Comparison of ENCODE assay signal across 9 cellular contexts in the genomic region with DNA sequence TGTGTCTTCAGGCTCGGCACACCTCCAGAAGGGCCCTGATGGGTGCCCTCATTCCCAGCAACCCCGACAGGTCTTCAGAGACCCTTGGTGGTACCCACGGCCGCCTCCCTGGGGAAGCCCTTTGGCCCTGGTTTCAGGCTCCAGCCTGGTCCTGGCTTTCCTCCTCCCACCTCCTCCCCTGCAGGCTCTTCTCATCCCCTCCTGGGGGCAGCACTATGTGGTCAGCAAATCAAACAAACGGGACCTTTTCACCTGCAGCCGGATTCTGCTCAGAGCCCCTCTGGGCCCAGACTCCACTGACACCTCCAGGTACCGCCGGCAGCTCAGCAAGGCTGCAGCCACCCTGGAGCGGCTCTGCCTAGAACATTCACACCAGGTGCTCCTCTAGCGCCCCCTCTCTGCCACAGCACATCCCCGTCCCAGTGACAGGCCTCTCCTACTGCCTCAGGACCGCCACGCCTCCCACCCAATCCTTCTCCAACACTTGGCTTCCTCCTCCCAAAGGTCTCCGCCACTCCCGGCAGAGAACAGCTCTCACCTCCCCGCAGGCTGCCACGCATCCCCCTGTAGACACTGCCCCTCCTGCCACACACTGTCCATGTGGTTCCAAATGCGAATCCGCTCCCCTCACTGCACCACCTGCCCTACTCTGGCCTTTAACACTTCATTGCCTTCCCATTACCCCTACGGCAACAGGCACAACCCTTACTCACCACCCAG. TPM values are rescaled to one million over a fixed set of nuclear protein-coding genes. Genes with fewer than 3 reads are reported as not detected.
DNase-seq lines count a peak whose midpoint lies in the region; ATAC-seq and TF ChIP-seq lines count a peak whose summit lies in the region.
"Had no signal": no experiment of that assay in that cellular context is flagged by ENCODE, and none has a peak within 500 bp of the region (broad histone marks: within the 10 kb centered on the region; RNA-seq: fewer than 3 reads in every experiment).

No MANE protein-coding gene starts in this region.

- TF ChIP-seq CTCF in activated B cell treated with CpG ODN at 0.5 μM for 24 hours (IDR thresholded peaks at IDR 0.05) (no peak), glutamatergic neuron (IDR thresholded peaks at IDR 0.05; ENCODE audit: partially characterized antibody, unreplicated experiment) (peak; percentile 83)

- ATAC-seq in activated B cell treated with CpG ODN at 0.5 μM for 24 hours (ENCODE audit: low read depth) (peak; percentile 41), GM18519 (IDR thresholded peaks at IDR 0.05; ENCODE audit: low FRiP score, unreplicated experiment) (no peak)

- DNase-seq in DMS53 treated with DMSO at 0.1 percent for 48 hours (lab: John Stamatoyannopoulos, UW; ENCODE audit: unreplicated experiment): peak; percentile 19
- no peak for DNase-seq in activated B cell treated with CpG ODN at 0.5 μM for 24 hours
- DNase-seq in glutamatergic neuron: peak; percentile 85
- peak; percentile 29 for DNase-seq in stimulated activated CD4-positive, alpha-beta T cell treated with anti-CD3 and anti-CD28 coated beads, Interleukin-4, amount 100 ng/mL, for 1 hour
- no peak for DNase-seq in GF-D8 (lab: John Stamatoyannopoulos, UW)
- DNase-seq in A172 (ENCODE audit: low spot score): no peak

- H3K9me3 Mint-ChIP-seq in IgD-negative memory B cell (no peaks in the 10 kb centered on the region), activated B cell treated with CpG ODN at 0.5 μM for 24 hours (no peaks in the 10 kb centered on the region), glutamatergic neuron (ENCODE audit: unreplicated experiment) (peaks cover 7% of the 10 kb centered on the region)

- H3K27me3 Mint-ChIP-seq in IgD-negative memory B cell: no peaks in the 10 kb centered on the region
- no peaks in the 10 kb centered on the region for H3K27me3 Mint-ChIP-seq in activated B cell treated with CpG ODN at 0.5 μM for 24 hours
- peaks cover 8% of the 10 kb centered on the region for H3K27me3 Mint-ChIP-seq in glutamatergic neuron (ENCODE audit: unreplicated experiment)

- H3K27ac Mint-ChIP-seq in IgD-negative memory B cell: peak overlapping the region; percentile 89 to 96 (median 94)
- H3K27ac Mint-ChIP-seq in activated B cell treated with CpG ODN at 0.5 μM for 24 hours: peak overlapping the region; percentile 30
- H3K27ac Mint-ChIP-seq in glutamatergic neuron (ENCODE audit: unreplicated experiment): peak overlapping the region; percentile 75

- peak overlapping the region in 3 of 4 donors; percentile 14 to 75 (median 57) for H3K4me3 Mint-ChIP-seq in IgD-negative memory B cell
- H3K4me3 Mint-ChIP-seq in activated B cell treated with CpG ODN at 0.5 μM for 24 hours: no peak overlapping the region
- peak overlapping the region; percentile 61 for H3K4me3 Mint-ChIP-seq in glutamatergic neuron (ENCODE audit: unreplicated experiment)

- peaks cover 5 to 8% (median 7%) of the 10 kb centered on the region in 3 donors for H3K4me1 Mint-ChIP-seq in IgD-negative memory B cell
- H3K4me1 Mint-ChIP-seq in activated B cell treated with CpG ODN at 0.5 μM for 24 hours: peaks cover 2% of the 10 kb centered on the region
- peaks cover 12% of the 10 kb centered on the region for H3K4me1 Mint-ChIP-seq in glutamatergic neuron (ENCODE audit: low read depth, unreplicated experiment)

- CTCF ChIA-PET in activated B cell treated with CpG ODN at 0.5 μM for 24 hours (lab: Charles Lee): interaction anchor here (0.7 to 2.6 kb wide), 7 partner anchors 10 to 151 kb away, joined by 3 to 17 read pairs (median 4); no protein-coding TSS in a partner anchor

- intact Hi-C loops in activated B cell treated with CpG ODN at 0.5 μM for 24 hours (cut with micrococcal nuclease): no loop called here

- POLR2A ChIA-PET in activated B cell treated with CpG ODN at 0.5 μM for 24 hours (lab: Charles Lee): no interaction called here

- peaks cover 5% of the 10 kb centered on the region for H3K36me3 Mint-ChIP-seq in IgD-negative memory B cell
- peaks cover 72% of the 10 kb centered on the region for H3K36me3 Mint-ChIP-seq in activated B cell treated with CpG ODN at 0.5 μM for 24 hours (ENCODE audit: low read depth)
- H3K36me3 Mint-ChIP-seq in glutamatergic neuron (ENCODE audit: unreplicated experiment): peaks cover 4% of the 10 kb centered on the region

RNA-seq across cellular contexts. Expression of gene CORO7, which starts 12.0 kb away (rescaled TPM):
- 108 TPM for polyA plus RNA-seq in IgD-negative memory B cell
- 74.6 and 86.6 TPM in 2 replicates for total RNA-seq in activated B cell treated with CpG ODN at 0.5 μM for 24 hours
- total RNA-seq in glutamatergic neuron (ENCODE audit: unreplicated experiment): 200 TPM
- 16.5 and 21.0 TPM in 2 replicates for total RNA-seq in A172 (2014; rRNA removed; shearing (Covaris generic))

RNA-seq across cellular contexts. Expression of gene DNAJA3, which starts 21.3 kb away (rescaled TPM):
- 42.7 TPM for polyA plus RNA-seq in IgD-negative memory B cell
- 55.3 and 62.6 TPM in 2 replicates for total RNA-seq in activated B cell treated with CpG ODN at 0.5 μM for 24 hours
- total RNA-seq in glutamatergic neuron (ENCODE audit: unreplicated experiment): 32.6 TPM
- 86.7 and 91.9 TPM in 2 replicates for total RNA-seq in A172 (2014; rRNA removed; shearing (Covaris generic))

RNA-seq across cellular contexts. Expression of gene VASN, which starts 32.8 kb away (rescaled TPM):
- polyA plus RNA-seq in IgD-negative memory B cell: 0.45 TPM
- total RNA-seq in activated B cell treated with CpG ODN at 0.5 μM for 24 hours: 0.11 and 0.15 TPM in 2 replicates
- total RNA-seq in glutamatergic neuron (ENCODE audit: unreplicated experiment): 4.1 TPM
- 87.4 and 100 TPM in 2 replicates for total RNA-seq in A172 (2014; rRNA removed; shearing (Covaris generic))
- total RNA-seq: T-helper 1 cell treated with Interleukin-12 subunit alpha and Interleukin-12 subunit beta and Interleukin-4 antibody, amounts not matched to agents 30 ng/mL and 1 ng/mL, for 36 hours had no signal

RNA-seq across cellular contexts. Expression of gene PAM16, which starts 53.3 kb away (rescaled TPM):
- 40.4 TPM for polyA plus RNA-seq in IgD-negative memory B cell
- 42.4 and 58.1 TPM in 2 replicates for total RNA-seq in activated B cell treated with CpG ODN at 0.5 μM for 24 hours
- 33.1 TPM for total RNA-seq in glutamatergic neuron (ENCODE audit: unreplicated experiment)
- 46.8 and 116 TPM in 2 replicates for total RNA-seq in A172 (2014; rRNA removed; shearing (Covaris generic))

Comparison
In these comparisons a context has a peak if more than half of its experiments do, and no peak if none do; other contexts are left out.
1. DNase-seq: peak in DMS53 treated with DMSO at 0.1 percent for 48 hours (single experiment), glutamatergic neuron (single experiment) and stimulated activated CD4-positive, alpha-beta T cell treated with anti-CD3 and anti-CD28 coated beads, Interleukin-4, amount 100 ng/mL, for 1 hour (single experiment); none in activated B cell treated with CpG ODN at 0.5 μM for 24 hours (single experiment), GF-D8 (single experiment) and A172 (single experiment).
2. H3K27ac Mint-ChIP-seq: peak in every context shown above with its lines; median percentile 94 in IgD-negative memory B cell; 75 in glutamatergic neuron; 30 in activated B cell treated with CpG ODN at 0.5 μM for 24 hours.
3. RNA of gene VASN, which starts 32.8 kb away (total RNA-seq): 87.4 to 100 TPM in A172; 4.1 TPM in glutamatergic neuron (single experiment) and 0.11 to 0.15 TPM in activated B cell treated with CpG ODN at 0.5 μM for 24 hours; every median in the first group is over 10 times any median in the second.